Comparison of ENCODE assay signal across 8 cellular contexts in genomic region chr6:43515808-43516207, GRCh38. TPM values are rescaled to one million over a fixed set of nuclear protein-coding genes. Genes with fewer than 3 reads are reported as not detected.
DNase-seq lines count a peak whose midpoint lies in the region; TF ChIP-seq lines count a peak whose summit lies in the region.

No MANE protein-coding gene starts in this region.

- no peak for TF ChIP-seq CTCF in spleen (IDR thresholded peaks at IDR 0.05 in 8 of 11, conservative IDR thresholded peaks at IDR 0.05 in 3 of 11)

- H3K36me3 ChIP-seq in H7 (replicated peaks; ENCODE audit: control insufficient read depth, insufficient read depth, low read length) (peaks cover 36% of the 10 kb centered on the region), SJSA1 (peaks cover 68% of the 10 kb centered on the region), spleen (peaks cover 5 to 74% (median 60%) of the 10 kb centered on the region in 6 donors)

- no peak for TF ChIP-seq POLR2A in spleen (IDR thresholded peaks at IDR 0.05)

- DNase-seq in H7 (peak; percentile 19), SJSA1 (ENCODE audit: low read depth in 1 of 2, low spot score in 2 of 2) (no peak), spleen (no peak), activated gamma-delta T cell treated with Interleukin-2 at 50 U/mL for 16 hours (no peak), KBM-7 (no peak), DMS153 (lab: John Stamatoyannopoulos, UW) (no peak), AG08395 (ENCODE audit: low spot score) (no peak)

- in situ Hi-C loops in KBM-7 (cut with MboI; ENCODE audit: low pct_unique_long_range_greater_than_20kb, low sequenced_read_pairs): no loop called here

- peaks cover 17% of the 10 kb centered on the region for H3K4me1 ChIP-seq in SJSA1 (replicated peaks)
- peaks cover 33 to 81% (median 50%) of the 10 kb centered on the region in 6 donors for H3K4me1 ChIP-seq in spleen

- intact Hi-C loops in spleen (cut with DNase I; ENCODE audit: low total_unique reads): no loop called here

- 70 to 82% (median 79%) methylated on average over 9 of the region's 9 CpGs for WGBS in spleen, 5 donors

- H3K27me3 ChIP-seq in H7 (ENCODE audit: control insufficient read depth, insufficient read depth, low read length) (no peaks in the 10 kb centered on the region), SJSA1 (replicated peaks) (no peaks in the 10 kb centered on the region), spleen (replicated peaks in 1 of 7) (no peaks in the 10 kb centered on the region)

- H3K9me3 ChIP-seq in SJSA1 (replicated peaks): no peaks in the 10 kb centered on the region
- no peaks in the 10 kb centered on the region for H3K9me3 ChIP-seq in spleen

- H3K27ac ChIP-seq in SJSA1 (no peak overlapping the region), spleen (peak overlapping the region; percentile 58 to 97 (median 92))

- H3K4me3 ChIP-seq in H7 (ENCODE audit: insufficient read depth, low read depth, low read length): peak overlapping the region; percentile 69
- peak overlapping the region; percentile 68 for H3K4me3 ChIP-seq in SJSA1
- peak overlapping the region; percentile 99 for H3K4me3 ChIP-seq in iPS-11a (ENCODE audit: low read depth, low read length)
- H3K4me3 ChIP-seq in spleen: peak overlapping the region; percentile 64 to 97 (median 84)

RNA-seq across cellular contexts. Expression of gene YIPF3, which starts 0.9 kb away (rescaled TPM):
- total RNA-seq in H7 (2014; rRNA removed; shearing (Covaris generic)): 92.9 and 102 TPM in 2 replicates
- total RNA-seq in SJSA1 (2014; rRNA removed; shearing (Covaris generic)): 59.2 and 116 TPM in 2 replicates
- 10 to 100 TPM; 57.0 to 80.1 (median 71.1) TPM for total RNA-seq in spleen
- 10 to 100 TPM; 38.0 to 49.9 (median 38.4) TPM for polyA plus RNA-seq in spleen

RNA-seq across cellular contexts. Expression of gene POLR1C, which starts 1.1 kb away (rescaled TPM):
- total RNA-seq in H7 (2014; rRNA removed; shearing (Covaris generic)): 40.3 and 40.8 TPM in 2 replicates
- total RNA-seq in SJSA1 (2014; rRNA removed; shearing (Covaris generic)): 24.4 and 28.3 TPM in 2 replicates
- total RNA-seq in spleen: 10 to 100 TPM; 24.1 to 32.6 (median 28.1) TPM
- 10 to 100 TPM; 27.9 to 30.1 (median 29.1) TPM for polyA plus RNA-seq in spleen

RNA-seq across cellular contexts. Expression of gene LRRC73, which starts 5.7 kb away (rescaled TPM):
- total RNA-seq in H7 (2014; rRNA removed; shearing (Covaris generic)): 0.26 TPM in 1 of 2 replicates, not detected in the other
- not detected in 2 replicates for total RNA-seq in SJSA1 (2014; rRNA removed; shearing (Covaris generic))
- total RNA-seq in spleen: 1 to 10 TPM in 2 of 7 donors, under 1 TPM in 5; 0.54 to 1.3 (median 0.76) TPM
- polyA plus RNA-seq in spleen: under 1 TPM; 0.11 to 0.19 (median 0.11) TPM

RNA-seq across cellular contexts. Expression of gene TJAP1, which starts 38.4 kb away (rescaled TPM):
- 25.3 and 25.5 TPM in 2 replicates for total RNA-seq in H7 (2014; rRNA removed; shearing (Covaris generic))
- 18.5 and 24.8 TPM in 2 replicates for total RNA-seq in SJSA1 (2014; rRNA removed; shearing (Covaris generic))
- 10 to 100 TPM; 32.1 to 40.0 (median 37.7) TPM for total RNA-seq in spleen
- 10 to 100 TPM; 13.5 to 32.1 (median 27.4) TPM for polyA plus RNA-seq in spleen
